Comparison of ENCODE assay signal across 14 cellular contexts in the genomic region with DNA sequence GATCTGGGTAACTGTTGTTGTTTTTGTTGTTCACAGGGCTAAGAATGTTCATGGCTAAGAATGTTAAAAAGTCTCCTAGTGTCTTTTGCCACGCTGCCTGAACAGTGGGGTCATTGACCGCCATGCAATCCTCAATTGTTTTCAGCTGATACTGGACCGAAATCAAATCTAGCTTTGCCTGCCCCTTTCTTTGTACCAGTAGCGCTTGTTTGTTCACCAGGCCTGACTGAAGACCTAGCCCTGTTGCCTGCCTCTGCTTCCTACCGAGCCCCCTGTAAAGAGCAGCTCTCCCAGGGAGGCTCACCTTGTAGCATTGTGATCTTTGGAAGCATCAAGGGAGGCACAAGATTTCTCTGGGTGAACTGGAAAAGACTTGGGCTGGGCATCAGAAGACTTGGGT. TPM values are rescaled to one million over a fixed set of nuclear protein-coding genes. Genes with fewer than 3 reads are reported as not detected.
DNase-seq lines count a peak whose midpoint lies in the region; ATAC-seq and TF ChIP-seq lines count a peak whose summit lies in the region.
"Had no signal": no experiment of that assay in that cellular context is flagged by ENCODE, and none has a peak within 500 bp of the region (broad histone marks: within the 10 kb centered on the region; RNA-seq: fewer than 3 reads in every experiment).

No MANE protein-coding gene starts in this region.

- CTCF ChIA-PET in activated CD4-positive, alpha-beta memory T cell treated with anti-CD3 and anti-CD28 coated beads for 36 hours (lab: Charles Lee), result no interaction called here

- no peaks in the 10 kb centered on the region for H3K9me2 ChIP-seq in GM23338 (ENCODE audit: insufficient read depth)

- POLR2A ChIA-PET in activated CD4-positive, alpha-beta memory T cell treated with anti-CD3 and anti-CD28 coated beads for 36 hours (lab: Charles Lee), result no interaction called here

- ATAC-seq in GM23338, result peak; percentile 66
- ATAC-seq in GM19397 (IDR thresholded peaks at IDR 0.05; ENCODE audit: unreplicated experiment), result no peak
- ATAC-seq: HCT116, lower lobe of right lung had no signal

- H3K4me3 Mint-ChIP-seq in GM23338 (no peak overlapping the region), progenitor cell of endocrine pancreas (ENCODE audit: low read depth) (no peak overlapping the region)
- no peak overlapping the region for H3K4me3 Mint-ChIP-seq in activated naive CD8-positive, alpha-beta T cell
- H3K4me3 Mint-ChIP-seq in activated CD4-positive, alpha-beta memory T cell treated with anti-CD3 and anti-CD28 coated beads for 36 hours, result no peak overlapping the region

- H3K27me3 Mint-ChIP-seq in GM23338 (ENCODE audit: insufficient read depth, low read depth, poor library complexity), result peaks cover 1% of the 10 kb centered on the region
- H3K27me3 Mint-ChIP-seq in activated naive CD8-positive, alpha-beta T cell, result no peaks in the 10 kb centered on the region
- no peaks in the 10 kb centered on the region for H3K27me3 Mint-ChIP-seq in progenitor cell of endocrine pancreas
- no peaks in the 10 kb centered on the region for H3K27me3 Mint-ChIP-seq in activated CD4-positive, alpha-beta memory T cell treated with anti-CD3 and anti-CD28 coated beads for 36 hours

- H3K27ac ChIP-seq in GM23338 (ENCODE audit: low read depth), result peak overlapping the region; percentile 15; the same call in 1 of the 2 replicates
- H3K27ac ChIP-seq: coronary artery, lower lobe of right lung, Peyer's patch had no signal

- H3K36me3 Mint-ChIP-seq in GM23338 (ENCODE audit: low read depth), result 0 out of 3 replicates have a peak, but pooled peaks cover 2% of the 10 kb centered on the region
- peaks cover 4% of the 10 kb centered on the region for H3K36me3 Mint-ChIP-seq in activated naive CD8-positive, alpha-beta T cell
- H3K36me3 Mint-ChIP-seq in progenitor cell of endocrine pancreas (ENCODE audit: insufficient read depth), result peaks cover 1% of the 10 kb centered on the region
- H3K36me3 Mint-ChIP-seq in activated CD4-positive, alpha-beta memory T cell treated with anti-CD3 and anti-CD28 coated beads for 36 hours, result no peaks in the 10 kb centered on the region

- H4K20me1 ChIP-seq in GM23338 (replicated peaks; ENCODE audit: insufficient read depth), result peaks cover 30% of the 10 kb centered on the region

- peaks cover 3% of the 10 kb centered on the region for H3K4me1 Mint-ChIP-seq in GM23338
- peaks cover 36% of the 10 kb centered on the region for H3K4me1 Mint-ChIP-seq in activated naive CD8-positive, alpha-beta T cell (ENCODE audit: low read depth)
- peaks cover 19% of the 10 kb centered on the region for H3K4me1 Mint-ChIP-seq in progenitor cell of endocrine pancreas (ENCODE audit: low read depth)
- H3K4me1 Mint-ChIP-seq in activated CD4-positive, alpha-beta memory T cell treated with anti-CD3 and anti-CD28 coated beads for 36 hours (ENCODE audit: low read depth), result peaks cover 32% of the 10 kb centered on the region

- H3K27me3 ChIP-seq in GM23338 (ENCODE audit: insufficient read depth), result no peaks in the 10 kb centered on the region
- H3K27me3 ChIP-seq: Peyer's patch had no signal

- intact Hi-C loops in activated CD4-positive, alpha-beta memory T cell treated with anti-CD3 and anti-CD28 coated beads for 36 hours (cut with micrococcal nuclease), result no loop called here

- H2AFZ ChIP-seq in GM23338, result no peak overlapping the region

- peaks cover 99% of the 10 kb centered on the region for H3K79me2 ChIP-seq in GM23338 (replicated peaks; ENCODE audit: insufficient read depth)

- no peak overlapping the region for H3K4me3 ChIP-seq in GM23338
- H3K4me3 ChIP-seq: coronary artery, lower lobe of right lung, Peyer's patch had no signal

- H3K9me3 Mint-ChIP-seq in GM23338 (no peaks in the 10 kb centered on the region), progenitor cell of endocrine pancreas (ENCODE audit: low read depth) (no peaks in the 10 kb centered on the region)
- no peaks in the 10 kb centered on the region for H3K9me3 Mint-ChIP-seq in activated naive CD8-positive, alpha-beta T cell (ENCODE audit: low read depth)
- H3K9me3 Mint-ChIP-seq in activated CD4-positive, alpha-beta memory T cell treated with anti-CD3 and anti-CD28 coated beads for 36 hours, result no peaks in the 10 kb centered on the region

- no peak overlapping the region for H3K4me2 ChIP-seq in GM23338

- no peaks in the 10 kb centered on the region for H3K4me1 ChIP-seq in GM23338 (ENCODE audit: insufficient read depth)

- TF ChIP-seq CTCF in GM23338 (conservative IDR thresholded peaks at IDR 0.05; ENCODE audit: low read depth in 2 of 2) (no peak), progenitor cell of endocrine pancreas (IDR thresholded peaks at IDR 0.05; ENCODE audit: unreplicated experiment) (no peak)

- H3K36me3 ChIP-seq in GM23338 (ENCODE audit: insufficient read depth), result no peaks in the 10 kb centered on the region

- no peak overlapping the region for H3K27ac Mint-ChIP-seq in GM23338
- peak overlapping the region; percentile 77 for H3K27ac Mint-ChIP-seq in activated naive CD8-positive, alpha-beta T cell
- peak overlapping the region; percentile 92 for H3K27ac Mint-ChIP-seq in progenitor cell of endocrine pancreas
- H3K27ac Mint-ChIP-seq in activated CD4-positive, alpha-beta memory T cell treated with anti-CD3 and anti-CD28 coated beads for 36 hours, result no peak overlapping the region

- DNase-seq in GM23338 (ENCODE audit: low spot score) (no peak), inferior parietal cortex (ENCODE audit: extremely low spot score) (peak; percentile 77), progenitor cell of endocrine pancreas (ENCODE audit: low spot score, unreplicated experiment) (no peak)
- DNase-seq in stimulated activated CD4-positive, alpha-beta T cell treated with anti-CD3 and anti-CD28 coated beads, Interleukin-4, amount 100 ng/mL, for 4 hours, result no peak
- DNase-seq in activated CD4-positive, alpha-beta memory T cell treated with anti-CD3 and anti-CD28 coated beads for 36 hours, result no peak
- DNase-seq: activated gamma-delta T cell, KG1, lower lobe of right lung, NCI-H2171, Peyer's patch had no signal

- no peaks in the 10 kb centered on the region for H3F3A ChIP-seq in GM23338 (replicated peaks; ENCODE audit: low read depth)

TF ChIP-seq in GM23338, 12 proteins besides CTCF, POLR2A, EP300 and RAD21:
- TF ChIP-seq NANOG (IDR thresholded peaks at IDR 0.05; ENCODE audit: borderline replicate concordance) (no peak), EZH2 (IDR thresholded peaks at IDR 0.05; ENCODE audit: low read depth, unreplicated experiment) (no peak), EZH2phosphoT487 (IDR thresholded peaks at IDR 0.05; ENCODE audit: unreplicated experiment) (no peak), ZNF114 (CRISPR knock-in tag; IDR thresholded peaks at IDR 0.05) (no peak)
- TF ChIP-seq, protein P1, sequence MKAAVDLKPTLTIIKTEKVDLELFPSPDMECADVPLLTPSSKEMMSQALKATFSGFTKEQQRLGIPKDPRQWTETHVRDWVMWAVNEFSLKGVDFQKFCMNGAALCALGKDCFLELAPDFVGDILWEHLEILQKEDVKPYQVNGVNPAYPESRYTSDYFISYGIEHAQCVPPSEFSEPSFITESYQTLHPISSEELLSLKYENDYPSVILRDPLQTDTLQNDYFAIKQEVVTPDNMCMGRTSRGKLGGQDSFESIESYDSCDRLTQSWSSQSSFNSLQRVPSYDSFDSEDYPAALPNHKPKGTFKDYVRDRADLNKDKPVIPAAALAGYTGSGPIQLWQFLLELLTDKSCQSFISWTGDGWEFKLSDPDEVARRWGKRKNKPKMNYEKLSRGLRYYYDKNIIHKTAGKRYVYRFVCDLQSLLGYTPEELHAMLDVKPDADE (IDR thresholded peaks at IDR 0.05), result no peak

RNA-seq across cellular contexts. Expression of a gene that starts 6.7 kb away (rescaled TPM):
- 35.7 and 38.7 TPM in 2 replicates for total RNA-seq in GM23338 (2014; rRNA removed; shearing (Covaris generic))
- 12.6 and 14.6 TPM in 2 replicates for polyA plus RNA-seq in GM23338 (2016; fragmentation: Nextera tagmentation; extraction: Ambion mirVana)
- total RNA-seq in progenitor cell of endocrine pancreas, result 61.7 and 62.8 TPM in 2 replicates
- 10 to 100 TPM; 30.3 to 31.6 TPM for total RNA-seq in activated CD4-positive, alpha-beta memory T cell treated with anti-CD3 and anti-CD28 coated beads for 36 hours

Comparison
In these comparisons a context has a peak if more than half of its experiments do, and no peak if none do; other contexts are left out.
1. H3K27ac Mint-ChIP-seq: peak in activated naive CD8-positive, alpha-beta T cell (single experiment) and progenitor cell of endocrine pancreas (single experiment); none in GM23338 (single experiment) and activated CD4-positive, alpha-beta memory T cell treated with anti-CD3 and anti-CD28 coated beads for 36 hours (single experiment).